9 cellular contexts compared by ENCODE assay signal in genomic region chr12:99019798-99020197, GRCh38.
"Had no signal": no experiment of that assay in that cellular context is flagged by ENCODE, and none has a peak within 500 bp of the region (broad histone marks: within the 10 kb centered on the region; RNA-seq: fewer than 3 reads in every experiment).

No MANE protein-coding gene starts in this region.

- H3K4me1 Mint-ChIP-seq: IgD-negative memory B cell had no signal

- H3K27ac Mint-ChIP-seq: HFFc6, IgD-negative memory B cell had no signal

- H3K4me3 ChIP-seq: GM23248, HAP-1 had no signal

- H3K4me3 Mint-ChIP-seq: HFFc6, IgD-negative memory B cell had no signal

- ATAC-seq: HCT116 had no signal

- H3K36me3 Mint-ChIP-seq: IgD-negative memory B cell had no signal

- H3K27ac ChIP-seq: GM23248 had no signal

- DNase-seq: GM23248, GOT3, H7, HFFc6, KG1 had no signal

- H3K9me3 ChIP-seq: HAP-1 had no signal

- FAIRE-seq: HTR-8/SVneo had no signal

- H2AFZ ChIP-seq: GM23248 had no signal

- H3K27me3 Mint-ChIP-seq: IgD-negative memory B cell had no signal

- H3K9ac ChIP-seq: GM23248 had no signal

- H3K4me1 ChIP-seq: HAP-1 had no signal

- H3K36me3 ChIP-seq: HAP-1 had no signal
